Comparison of ENCODE assay signal across 1 cellular context in the genomic region with DNA sequence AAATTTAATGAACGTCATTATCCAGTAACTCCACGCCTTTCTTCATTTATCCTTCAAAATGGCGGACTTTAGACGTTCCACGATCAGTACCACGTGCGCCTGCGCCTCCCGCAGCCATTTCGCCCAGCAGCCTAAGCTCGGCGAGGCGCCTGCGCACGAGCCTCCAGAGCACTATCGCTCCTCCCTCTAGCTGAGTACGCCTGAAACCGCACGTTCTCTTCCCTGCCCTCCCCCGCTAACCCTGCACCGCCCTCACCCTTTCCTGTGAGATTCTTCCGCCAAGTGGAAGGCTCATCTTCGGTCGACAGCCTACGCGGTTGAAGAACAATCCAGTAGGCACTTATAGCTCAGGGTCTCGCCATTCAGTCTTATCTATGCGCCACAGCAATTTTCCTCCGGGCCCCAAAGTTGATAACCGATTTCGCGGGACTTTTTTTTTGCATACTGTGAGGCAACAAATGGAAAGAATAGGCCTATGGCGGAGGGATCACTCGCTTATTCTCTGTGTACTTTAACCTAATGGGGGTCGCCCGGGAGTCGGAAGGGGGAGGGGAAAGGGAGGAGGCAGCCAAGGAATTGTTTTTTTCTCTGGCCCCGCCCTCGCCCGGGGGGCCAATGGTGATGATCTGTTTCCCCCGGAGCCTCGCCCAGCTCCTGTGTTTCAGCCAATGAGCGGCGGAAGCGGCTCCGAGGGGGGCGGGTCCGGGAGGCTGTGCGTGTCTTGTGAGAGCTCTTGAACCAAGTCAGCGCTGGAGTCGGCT.
TF ChIP-seq lines count a peak whose summit lies in the region.

A gene with protein sequence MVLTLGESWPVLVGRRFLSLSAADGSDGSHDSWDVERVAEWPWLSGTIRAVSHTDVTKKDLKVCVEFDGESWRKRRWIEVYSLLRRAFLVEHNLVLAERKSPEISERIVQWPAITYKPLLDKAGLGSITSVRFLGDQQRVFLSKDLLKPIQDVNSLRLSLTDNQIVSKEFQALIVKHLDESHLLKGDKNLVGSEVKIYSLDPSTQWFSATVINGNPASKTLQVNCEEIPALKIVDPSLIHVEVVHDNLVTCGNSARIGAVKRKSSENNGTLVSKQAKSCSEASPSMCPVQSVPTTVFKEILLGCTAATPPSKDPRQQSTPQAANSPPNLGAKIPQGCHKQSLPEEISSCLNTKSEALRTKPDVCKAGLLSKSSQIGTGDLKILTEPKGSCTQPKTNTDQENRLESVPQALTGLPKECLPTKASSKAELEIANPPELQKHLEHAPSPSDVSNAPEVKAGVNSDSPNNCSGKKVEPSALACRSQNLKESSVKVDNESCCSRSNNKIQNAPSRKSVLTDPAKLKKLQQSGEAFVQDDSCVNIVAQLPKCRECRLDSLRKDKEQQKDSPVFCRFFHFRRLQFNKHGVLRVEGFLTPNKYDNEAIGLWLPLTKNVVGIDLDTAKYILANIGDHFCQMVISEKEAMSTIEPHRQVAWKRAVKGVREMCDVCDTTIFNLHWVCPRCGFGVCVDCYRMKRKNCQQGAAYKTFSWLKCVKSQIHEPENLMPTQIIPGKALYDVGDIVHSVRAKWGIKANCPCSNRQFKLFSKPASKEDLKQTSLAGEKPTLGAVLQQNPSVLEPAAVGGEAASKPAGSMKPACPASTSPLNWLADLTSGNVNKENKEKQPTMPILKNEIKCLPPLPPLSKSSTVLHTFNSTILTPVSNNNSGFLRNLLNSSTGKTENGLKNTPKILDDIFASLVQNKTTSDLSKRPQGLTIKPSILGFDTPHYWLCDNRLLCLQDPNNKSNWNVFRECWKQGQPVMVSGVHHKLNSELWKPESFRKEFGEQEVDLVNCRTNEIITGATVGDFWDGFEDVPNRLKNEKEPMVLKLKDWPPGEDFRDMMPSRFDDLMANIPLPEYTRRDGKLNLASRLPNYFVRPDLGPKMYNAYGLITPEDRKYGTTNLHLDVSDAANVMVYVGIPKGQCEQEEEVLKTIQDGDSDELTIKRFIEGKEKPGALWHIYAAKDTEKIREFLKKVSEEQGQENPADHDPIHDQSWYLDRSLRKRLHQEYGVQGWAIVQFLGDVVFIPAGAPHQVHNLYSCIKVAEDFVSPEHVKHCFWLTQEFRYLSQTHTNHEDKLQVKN (N-terminal part only) (plus strand): TSS at position 741 of the 761 bp plus-strand sequence. CDS start 677 bp downstream, outside the sequence.

TF ChIP-seq in K562, 482 proteins besides CTCF, POLR2A, EP300 and RAD21 (continued from another document and continues in another):
- no peak for TF ChIP-seq ZNF277 (CRISPR knock-in tag; IDR thresholded peaks at IDR 0.05; ENCODE audit: borderline replicate concordance)
- no peak for TF ChIP-seq COPS2 (conservative IDR thresholded peaks at IDR 0.05)
- TF ChIP-seq ZNF282 (CRISPR knock-in tag; IDR thresholded peaks at IDR 0.05): no peak
- peak in 1 of 2 experiments; percentile 92; a peak in 2 of 4 replicates for TF ChIP-seq ZNF318 (IDR thresholded peaks at IDR 0.05; ENCODE audit: borderline replicate concordance in 1 of 2, low read depth in 1 of 2)
- peak; percentile 84 for TF ChIP-seq USF1 (CRISPR knock-in tag; IDR thresholded peaks at IDR 0.05)
- no peak for TF ChIP-seq POLR3G (IDR thresholded peaks at IDR 0.05; ENCODE audit: extremely low read depth, insufficient read length, insufficient replicate concordance)
- TF ChIP-seq SIN3A (IDR thresholded peaks at IDR 0.05; ENCODE audit: borderline replicate concordance in 2 of 2, control insufficient read depth in 1 of 2, low read depth in 2 of 2, low read length in 2 of 2): no peak; a peak in 1 of 4 replicates
- TF ChIP-seq TEAD2 (tag; IDR thresholded peaks at IDR 0.05): no peak
- TF ChIP-seq RBM39 (optimal IDR thresholded peaks at IDR 0.05; ENCODE audit: low read depth, low read length): peak; percentile 93
- TF ChIP-seq IFI16 (CRISPR knock-in tag; IDR thresholded peaks at IDR 0.05): no peak
- TF ChIP-seq TCF3 (CRISPR knock-in tag; IDR thresholded peaks at IDR 0.05): peak; percentile 46; the same call in 1 of the 2 replicates
- TF ChIP-seq MXD1 (CRISPR knock-in tag; IDR thresholded peaks at IDR 0.05; ENCODE audit: borderline replicate concordance, poor library complexity, severe bottlenecking): no peak
- no peak for TF ChIP-seq RFX7 (CRISPR knock-in tag; IDR thresholded peaks at IDR 0.05)
- TF ChIP-seq SNIP1 (IDR thresholded peaks at IDR 0.05; ENCODE audit: low read depth): no peak
- no peak for TF ChIP-seq ZNF668 (CRISPR knock-in tag; IDR thresholded peaks at IDR 0.05)
- TF ChIP-seq SRSF1 (IDR thresholded peaks at IDR 0.05; ENCODE audit: low read depth, low read length): no peak
- peak; percentile 89 for TF ChIP-seq FOXJ2 (tag; IDR thresholded peaks at IDR 0.05)
- no peak for TF ChIP-seq ZNF740 (CRISPR knock-in tag; IDR thresholded peaks at IDR 0.05)
- peak in 1 of 2 experiments; percentile 78; a peak in 2 of 4 replicates for TF ChIP-seq ZNF740 (tag; IDR thresholded peaks at IDR 0.05)
- TF ChIP-seq STAT5A (IDR thresholded peaks at IDR 0.05; ENCODE audit: borderline replicate concordance, low read length): peak; percentile 37; the same call in 1 of the 2 replicates
- peak; percentile 64; the same call in 1 of the 2 replicates for TF ChIP-seq TRIM25 (IDR thresholded peaks at IDR 0.05; ENCODE audit: borderline replicate concordance)
- TF ChIP-seq HSF4 (CRISPR knock-in tag; IDR thresholded peaks at IDR 0.05; ENCODE audit: borderline replicate concordance): no peak
- TF ChIP-seq ELF4 (CRISPR knock-in tag; IDR thresholded peaks at IDR 0.05): 0 out of 2 replicates have a peak, but pooled peaks have one; percentile 79
- TF ChIP-seq XRCC5 (IDR thresholded peaks at IDR 0.05; ENCODE audit: low read depth, low read length): peak; percentile 95
- TF ChIP-seq SNRNP70 (optimal IDR thresholded peaks at IDR 0.05; ENCODE audit: low read depth, low read length): no peak
- no peak for TF ChIP-seq TAF15 (IDR thresholded peaks at IDR 0.05; ENCODE audit: low read depth, low read length)
- TF ChIP-seq SP2 (IDR thresholded peaks at IDR 0.05; ENCODE audit: extremely low read depth, low read depth, low read length, poor library complexity, severe bottlenecking): peak; percentile 53
- no peak for TF ChIP-seq BMI1 (IDR thresholded peaks at IDR 0.05; ENCODE audit: low read length)
- TF ChIP-seq CBX1 (IDR thresholded peaks at IDR 0.05; ENCODE audit: low read depth): peak; percentile 48
- TF ChIP-seq, protein P1, sequence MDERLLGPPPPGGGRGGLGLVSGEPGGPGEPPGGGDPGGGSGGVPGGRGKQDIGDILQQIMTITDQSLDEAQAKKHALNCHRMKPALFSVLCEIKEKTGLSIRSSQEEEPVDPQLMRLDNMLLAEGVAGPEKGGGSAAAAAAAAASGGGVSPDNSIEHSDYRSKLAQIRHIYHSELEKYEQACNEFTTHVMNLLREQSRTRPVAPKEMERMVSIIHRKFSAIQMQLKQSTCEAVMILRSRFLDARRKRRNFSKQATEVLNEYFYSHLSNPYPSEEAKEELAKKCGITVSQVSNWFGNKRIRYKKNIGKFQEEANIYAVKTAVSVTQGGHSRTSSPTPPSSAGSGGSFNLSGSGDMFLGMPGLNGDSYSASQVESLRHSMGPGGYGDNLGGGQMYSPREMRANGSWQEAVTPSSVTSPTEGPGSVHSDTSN (CRISPR knock-in tag; IDR thresholded peaks at IDR 0.05; ENCODE audit: low read depth): no peak
- TF ChIP-seq, protein P1 (tag; conservative IDR thresholded peaks at IDR 0.05; ENCODE audit: low read depth): no peak
